ENCODE assay signal across 8 cellular contexts in the genomic region with DNA sequence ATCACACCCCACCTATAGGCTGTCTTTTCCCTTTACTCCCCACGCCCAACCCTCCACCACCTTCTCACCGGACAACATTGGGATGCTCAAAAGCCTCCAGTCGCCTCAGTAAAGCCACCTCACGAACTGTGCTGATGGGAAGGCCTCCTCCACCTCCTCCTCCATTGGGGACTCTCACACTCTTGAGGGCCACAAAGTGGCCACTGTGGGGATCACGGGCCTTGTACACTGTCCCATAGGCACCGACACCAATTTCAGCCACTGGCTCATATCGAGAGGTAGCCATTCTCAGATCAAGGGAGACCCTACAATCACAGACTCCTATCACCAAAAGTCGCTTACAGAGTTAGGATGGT. TPM values are rescaled to one million over a fixed set of nuclear protein-coding genes. Genes with fewer than 3 reads are reported as not detected.
A peak's percentile ranks its signal among the peaks of the same experiment; 100 is the strongest.
DNase-seq lines count a peak whose midpoint lies in the region; ATAC-seq and TF ChIP-seq lines count a peak whose summit lies in the region.

No MANE protein-coding gene starts in this region.

- peak overlapping the region; percentile 88 for H3K4me2 ChIP-seq in KMS-11

- peaks cover 41% of the 10 kb centered on the region for H3K79me2 ChIP-seq in KMS-11 (ENCODE audit: insufficient read depth, low read depth)

- no peak for TF ChIP-seq CTCF in AG04450 (IDR thresholded peaks at IDR 0.05; ENCODE audit: low read depth, low read length)
- no peak for TF ChIP-seq CTCF in KMS-11 (conservative IDR thresholded peaks at IDR 0.05; ENCODE audit: low read depth, low read length)

- peaks cover 38% of the 10 kb centered on the region for H3K4me1 ChIP-seq in KMS-11 (ENCODE audit: low read depth, poor library complexity, severe bottlenecking)
- H3K4me1 ChIP-seq in muscle layer of duodenum (ENCODE audit: control insufficient read depth in 1 of 2, insufficient read depth in 2 of 2, low read length in 2 of 2), result peaks cover 16 to 32% of the 10 kb centered on the region in 2 donors

- H2AFZ ChIP-seq in KMS-11 (ENCODE audit: low read depth), result peak overlapping the region; percentile 35

- peak overlapping the region; percentile 91 for H3K4me3 ChIP-seq in AG04450 (ENCODE audit: low read depth, low read length)
- H3K4me3 ChIP-seq in KMS-11 (IDR thresholded peaks at IDR 0.05; ENCODE audit: insufficient read depth, low read depth, low read length), result peak overlapping the region; percentile 71
- peak overlapping the region; percentile 83 to 91 for H3K4me3 ChIP-seq in muscle layer of duodenum (ENCODE audit: low read depth in 1 of 2, low read length in 2 of 2)

- CTCF ChIA-PET in AG04450 (lab: Charles Lee), result no interaction called here

- POLR2A ChIA-PET in AG04450 (lab: Yijun Ruan, JAX), result no interaction called here

- peaks cover 28% of the 10 kb centered on the region for H3K36me3 ChIP-seq in KMS-11 (ENCODE audit: insufficient read depth)
- H3K36me3 ChIP-seq in muscle layer of duodenum (ENCODE audit: control insufficient read depth in 1 of 2, insufficient read depth in 2 of 2, low read length in 2 of 2), result peaks cover 19 to 38% of the 10 kb centered on the region in 2 donors

- no peaks in the 10 kb centered on the region for H3K27me3 Mint-ChIP-seq in central memory CD8-positive, alpha-beta T cell

- H3K4me1 Mint-ChIP-seq in central memory CD8-positive, alpha-beta T cell, result peaks cover 45% of the 10 kb centered on the region

- no peaks in the 10 kb centered on the region for H3K9me3 Mint-ChIP-seq in central memory CD8-positive, alpha-beta T cell

- H3K9me3 ChIP-seq in AG04450 (ENCODE audit: control insufficient read depth, insufficient read depth, low read length) (no peaks in the 10 kb centered on the region; the same call in 1 of the 2 replicates), muscle layer of duodenum (ENCODE audit: control insufficient read depth in 1 of 2, low read length in 2 of 2) (no peaks in the 10 kb centered on the region)

- H3K27ac ChIP-seq in AG04450 (ENCODE audit: low read depth, low read length), result peak overlapping the region; percentile 91
- H3K27ac ChIP-seq in KMS-11, result peak overlapping the region; percentile 64
- H3K27ac ChIP-seq in muscle layer of duodenum (ENCODE audit: low read length), result peak overlapping the region; percentile 90

- no peak for ATAC-seq in central memory CD8-positive, alpha-beta T cell (replicated peaks; ENCODE audit: extremely low read depth, poor library complexity, severe bottlenecking)
- ATAC-seq in GM21786 (IDR thresholded peaks at IDR 0.05; ENCODE audit: unreplicated experiment), result no peak
- ATAC-seq in GM18519 (IDR thresholded peaks at IDR 0.05; ENCODE audit: low FRiP score, unreplicated experiment), result no peak
- ATAC-seq in HG02870 (IDR thresholded peaks at IDR 0.05; ENCODE audit: unreplicated experiment), result no peak

- peaks cover 36% of the 10 kb centered on the region for H3K36me3 Mint-ChIP-seq in central memory CD8-positive, alpha-beta T cell (ENCODE audit: insufficient read depth)

- peak overlapping the region; percentile 80 for H3K27ac Mint-ChIP-seq in central memory CD8-positive, alpha-beta T cell (ENCODE audit: low read depth)

- DNase-seq in AG04450 (ENCODE audit: low read depth, low spot score) (no peak), EL (no peak)
- no peak for DNase-seq in central memory CD8-positive, alpha-beta T cell (ENCODE audit: low spot score in 2 of 2)

- peak overlapping the region; percentile 90 for H3K9ac ChIP-seq in KMS-11

- no peaks in the 10 kb centered on the region for H4K20me1 ChIP-seq in KMS-11 (ENCODE audit: insufficient read depth)

- peaks cover 9% of the 10 kb centered on the region for H3K27me3 ChIP-seq in AG04450 (ENCODE audit: control insufficient read depth, insufficient read depth, low read length)
- no peaks in the 10 kb centered on the region for H3K27me3 ChIP-seq in KMS-11 (ENCODE audit: insufficient read depth, low read depth)
- no peaks in the 10 kb centered on the region for H3K27me3 ChIP-seq in muscle layer of duodenum (ENCODE audit: low read depth, low read length)

- peak overlapping the region; percentile 84 for H3K4me3 Mint-ChIP-seq in central memory CD8-positive, alpha-beta T cell

RNA-seq across cellular contexts. Expression of gene CDK4, which starts 0.7 kb away (rescaled TPM):
- polyA plus RNA-seq in AG04450 (2011; rRNA removed), result 251 and 288 TPM in 2 replicates
- polyA minus RNA-seq in AG04450 (2011; rRNA and poly(A)+ RNA removed), result 141 and 192 TPM in 2 replicates

RNA-seq across cellular contexts. Expression of gene MARCHF9, which starts 3.5 kb away (rescaled TPM):
- polyA plus RNA-seq in AG04450 (2011; rRNA removed), result 3.6 and 3.7 TPM in 2 replicates
- polyA minus RNA-seq in AG04450 (2011; rRNA and poly(A)+ RNA removed), result 3.7 and 5.2 TPM in 2 replicates

RNA-seq across cellular contexts. Expression of gene TSPAN31, which starts 6.6 kb away (rescaled TPM):
- polyA plus RNA-seq in AG04450 (2011; rRNA removed), result 32.7 and 45.9 TPM in 2 replicates
- polyA minus RNA-seq in AG04450 (2011; rRNA and poly(A)+ RNA removed), result 38.6 and 54.6 TPM in 2 replicates

RNA-seq across cellular contexts. Expression of gene AGAP2, which starts 12.9 kb away (rescaled TPM):
- polyA plus RNA-seq in AG04450 (2011; rRNA removed), result 0.02 and 0.06 TPM in 2 replicates
- 0.22 and 0.37 TPM in 2 replicates for polyA minus RNA-seq in AG04450 (2011; rRNA and poly(A)+ RNA removed)

RNA-seq across cellular contexts. Expression of gene CYP27B1, which starts 15.5 kb away (rescaled TPM):
- 0.22 and 0.29 TPM in 2 replicates for polyA plus RNA-seq in AG04450 (2011; rRNA removed)
- 0.30 and 0.37 TPM in 2 replicates for polyA minus RNA-seq in AG04450 (2011; rRNA and poly(A)+ RNA removed)
